Comparison of ENCODE assay signal across 18 cellular contexts in the genomic region with DNA sequence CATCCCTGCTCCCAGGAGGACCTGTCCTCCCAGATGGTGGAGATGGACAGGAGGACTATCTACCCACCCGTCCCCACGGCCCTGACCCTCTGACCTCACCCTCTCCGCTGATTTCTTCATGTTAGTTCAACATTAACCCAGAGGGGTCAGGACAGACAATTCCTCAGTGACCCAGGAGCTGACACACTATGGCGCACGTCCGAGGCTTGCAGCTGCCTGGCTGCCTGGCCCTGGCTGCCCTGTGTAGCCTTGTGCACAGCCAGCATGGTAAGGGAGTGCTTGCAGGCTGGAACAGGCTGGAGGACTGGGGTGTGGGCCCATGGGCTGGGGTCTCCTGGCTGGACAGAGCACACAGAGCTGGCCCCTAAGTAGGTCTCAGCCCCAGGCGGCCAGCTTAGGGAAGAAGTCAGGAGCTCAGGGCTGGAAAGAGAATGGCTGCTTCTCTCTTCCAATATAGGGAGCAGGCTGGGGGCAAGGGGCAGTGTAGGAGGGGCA. TPM values are rescaled to one million over a fixed set of nuclear protein-coding genes. Genes with fewer than 3 reads are reported as not detected.
A peak's percentile ranks its signal among the peaks of the same experiment; 100 is the strongest.
DNase-seq lines count a peak whose midpoint lies in the region; ATAC-seq and TF ChIP-seq lines count a peak whose summit lies in the region.
"Had no signal": no experiment of that assay in that cellular context is flagged by ENCODE, and none has a peak within 500 bp of the region (broad histone marks: within the 10 kb centered on the region; RNA-seq: fewer than 3 reads in every experiment).

A gene (plus strand): TSS at position 166 of the 495 bp plus-strand sequence. CDS start 23 bp downstream, at position 189.

- H3K4me1 ChIP-seq in PC-9 (replicated peaks; ENCODE audit: insufficient read depth): peaks cover 27% of the 10 kb centered on the region
- H3K4me1 ChIP-seq: uterus had no signal

- H3K36me3 Mint-ChIP-seq in activated naive CD8-positive, alpha-beta T cell treated with anti-CD3 and anti-CD28 coated beads, Interleukin-2, amount 10 ng/mL, durations not matched to agents 7 days and 5 days: no peaks in the 10 kb centered on the region
- H3K36me3 Mint-ChIP-seq in activated naive CD8-positive, alpha-beta T cell treated with anti-CD3 and anti-CD28 coated beads for 36 hours: no peaks in the 10 kb centered on the region
- H3K36me3 Mint-ChIP-seq in stimulated activated effector memory CD8-positive, alpha-beta T cell treated with anti-CD3 and anti-CD28 coated beads, Interleukin-12 subunit alpha, Interleukin-12 subunit beta, amount 100 ng/mL, for 72 hours: no peaks in the 10 kb centered on the region
- H3K36me3 Mint-ChIP-seq: memory B cell; stimulated activated naive B cell treated with anti-CD40 and anti-IgM and Interleukin-4, amounts not matched to agents 10 μg/mL and 1 μg/mL and 100 μg/mL, for 72 hours had no signal

- no peak for TF ChIP-seq CTCF in PC-9 (conservative IDR thresholded peaks at IDR 0.05)

- H3K27ac Mint-ChIP-seq in activated naive CD8-positive, alpha-beta T cell treated with anti-CD3 and anti-CD28 coated beads, Interleukin-2, amount 10 ng/mL, durations not matched to agents 7 days and 5 days: peak within 1 kb of the TSS; percentile 15
- no peak within 1 kb of the TSS for H3K27ac Mint-ChIP-seq in activated naive CD8-positive, alpha-beta T cell treated with anti-CD3 and anti-CD28 coated beads for 36 hours
- H3K27ac Mint-ChIP-seq in stimulated activated effector memory CD8-positive, alpha-beta T cell treated with anti-CD3 and anti-CD28 coated beads, Interleukin-12 subunit alpha, Interleukin-12 subunit beta, amount 100 ng/mL, for 72 hours: peak within 1 kb of the TSS; percentile 48
- H3K27ac Mint-ChIP-seq: HFFc6; memory B cell; stimulated activated naive B cell treated with anti-CD40 and anti-IgM and Interleukin-4, amounts not matched to agents 10 μg/mL and 1 μg/mL and 100 μg/mL, for 72 hours had no signal

- no TSS peak for BruUV-seq in PC-9 (replicated peaks; lab: Mats Ljungman, UMichigan)

- H3K4me3 Mint-ChIP-seq in activated naive CD8-positive, alpha-beta T cell treated with anti-CD3 and anti-CD28 coated beads, Interleukin-2, amount 10 ng/mL, durations not matched to agents 7 days and 5 days: no peak within 1 kb of the TSS
- H3K4me3 Mint-ChIP-seq in activated naive CD8-positive, alpha-beta T cell treated with anti-CD3 and anti-CD28 coated beads for 36 hours: no peak within 1 kb of the TSS
- H3K4me3 Mint-ChIP-seq in stimulated activated effector memory CD8-positive, alpha-beta T cell treated with anti-CD3 and anti-CD28 coated beads, Interleukin-12 subunit alpha, Interleukin-12 subunit beta, amount 100 ng/mL, for 72 hours: no peak within 1 kb of the TSS
- H3K4me3 Mint-ChIP-seq: HFFc6; memory B cell; stimulated activated naive B cell treated with anti-CD40 and anti-IgM and Interleukin-4, amounts not matched to agents 10 μg/mL and 1 μg/mL and 100 μg/mL, for 72 hours had no signal

- H3K4me1 Mint-ChIP-seq in activated naive CD8-positive, alpha-beta T cell treated with anti-CD3 and anti-CD28 coated beads, Interleukin-2, amount 10 ng/mL, durations not matched to agents 7 days and 5 days: peaks cover 7% of the 10 kb centered on the region
- peaks cover 2% of the 10 kb centered on the region for H3K4me1 Mint-ChIP-seq in activated naive CD8-positive, alpha-beta T cell treated with anti-CD3 and anti-CD28 coated beads for 36 hours
- H3K4me1 Mint-ChIP-seq in stimulated activated effector memory CD8-positive, alpha-beta T cell treated with anti-CD3 and anti-CD28 coated beads, Interleukin-12 subunit alpha, Interleukin-12 subunit beta, amount 100 ng/mL, for 72 hours: no peaks in the 10 kb centered on the region
- H3K4me1 Mint-ChIP-seq: stimulated activated naive B cell treated with anti-CD40 and anti-IgM and Interleukin-4, amounts not matched to agents 10 μg/mL and 1 μg/mL and 100 μg/mL, for 72 hours had no signal

- H2AFZ ChIP-seq in PC-9: peak within 1 kb of the TSS; percentile 56; the same call in 1 of the 2 replicates

- H3K27ac ChIP-seq in PC-9: no peak within 1 kb of the TSS
- H3K27ac ChIP-seq: gastrocnemius medialis, SJSA1, uterus had no signal

- H3K27me3 Mint-ChIP-seq in activated naive CD8-positive, alpha-beta T cell treated with anti-CD3 and anti-CD28 coated beads, Interleukin-2, amount 10 ng/mL, durations not matched to agents 7 days and 5 days: no peaks in the 10 kb centered on the region
- H3K27me3 Mint-ChIP-seq in activated naive CD8-positive, alpha-beta T cell treated with anti-CD3 and anti-CD28 coated beads for 36 hours: no peaks in the 10 kb centered on the region
- H3K27me3 Mint-ChIP-seq: stimulated activated naive B cell treated with anti-CD40 and anti-IgM and Interleukin-4, amounts not matched to agents 10 μg/mL and 1 μg/mL and 100 μg/mL, for 72 hours had no signal

- H3K9me3 ChIP-seq in PC-9 (ENCODE audit: insufficient read depth, low read depth): no peaks in the 10 kb centered on the region
- H3K9me3 ChIP-seq: gastrocnemius medialis, SJSA1, uterus had no signal

- H4K20me1 ChIP-seq in PC-9 (ENCODE audit: insufficient read depth): no peaks in the 10 kb centered on the region

- intact Hi-C loops in PC-9 (cut with micrococcal nuclease; ENCODE audit: unreplicated experiment): loop anchor here (5.0 kb wide), 1 partner anchor 597 kb away; a partner anchor contains a TSS

- H3K9me3 Mint-ChIP-seq in activated naive CD8-positive, alpha-beta T cell treated with anti-CD3 and anti-CD28 coated beads, Interleukin-2, amount 10 ng/mL, durations not matched to agents 7 days and 5 days: peaks cover 1% of the 10 kb centered on the region
- H3K9me3 Mint-ChIP-seq in activated naive CD8-positive, alpha-beta T cell treated with anti-CD3 and anti-CD28 coated beads for 36 hours: no peaks in the 10 kb centered on the region
- H3K9me3 Mint-ChIP-seq in stimulated activated effector memory CD8-positive, alpha-beta T cell treated with anti-CD3 and anti-CD28 coated beads, Interleukin-12 subunit alpha, Interleukin-12 subunit beta, amount 100 ng/mL, for 72 hours: no peaks in the 10 kb centered on the region
- H3K9me3 Mint-ChIP-seq: HFFc6; memory B cell; stimulated activated naive B cell treated with anti-CD40 and anti-IgM and Interleukin-4, amounts not matched to agents 10 μg/mL and 1 μg/mL and 100 μg/mL, for 72 hours had no signal

- ATAC-seq in activated naive CD8-positive, alpha-beta T cell treated with anti-CD3 and anti-CD28 coated beads, Interleukin-2, amount 10 ng/mL, durations not matched to agents 7 days and 5 days (ENCODE audit: low read depth): no peak
- ATAC-seq in left lobe of liver: peak; percentile 71
- ATAC-seq in stimulated activated effector memory CD8-positive, alpha-beta T cell treated with anti-CD3 and anti-CD28 coated beads, Interleukin-12 subunit alpha, Interleukin-12 subunit beta, amount 100 ng/mL, for 72 hours: peak; percentile 37
- ATAC-seq in HG02678 (IDR thresholded peaks at IDR 0.05; ENCODE audit: unreplicated experiment): no peak
- ATAC-seq: gastrocnemius medialis had no signal

- POLR2A ChIA-PET in activated naive CD8-positive, alpha-beta T cell treated with anti-CD3 and anti-CD28 coated beads, Interleukin-2, amount 10 ng/mL, durations not matched to agents 7 days and 5 days (lab: Charles Lee): interaction anchor here (0.6 kb wide), 1 partner anchor 11 kb away, joined by 3 read pairs; no protein-coding TSS in a partner anchor
- POLR2A ChIA-PET in PC-9 (lab: Charles Lee; ENCODE audit: unreplicated experiment): no interaction called here

- DNase-seq in activated naive CD8-positive, alpha-beta T cell treated with anti-CD3 and anti-CD28 coated beads, Interleukin-2, amount 10 ng/mL, durations not matched to agents 7 days and 5 days: no peak
- DNase-seq in activated naive CD8-positive, alpha-beta T cell treated with anti-CD3 and anti-CD28 coated beads for 36 hours: no peak
- DNase-seq in PC-9 (no peak), left lobe of liver (ENCODE audit: low spot score) (peak; percentile 94), NCI-H2196 (lab: John Stamatoyannopoulos, UW; ENCODE audit: unreplicated experiment) (no peak), NCI-H748 (lab: John Stamatoyannopoulos, UW; ENCODE audit: unreplicated experiment) (no peak)
- DNase-seq in stimulated activated effector memory CD8-positive, alpha-beta T cell treated with anti-CD3 and anti-CD28 coated beads, Interleukin-12 subunit alpha, Interleukin-12 subunit beta, amount 100 ng/mL, for 72 hours (ENCODE audit: low spot score in 2 of 2): no peak
- DNase-seq: activated CD4-positive, alpha-beta T cell treated with anti-CD3 and anti-CD28 coated beads, Interleukin-2, amount 50 U/mL, for 48 hours; gastrocnemius medialis; GDM1; HFFc6; NCI-H1436; small intestine; stimulated activated naive B cell treated with anti-CD40 and anti-IgM and Interleukin-4, amounts not matched to agents 10 μg/mL and 1 μg/mL and 100 μg/mL, for 72 hours; uterus had no signal

- H3K4me3 ChIP-seq in PC-9: no peak within 1 kb of the TSS
- H3K4me3 ChIP-seq: gastrocnemius medialis, SJSA1, uterus had no signal

- H3K36me3 ChIP-seq in PC-9 (ENCODE audit: low read depth): no peaks in the 10 kb centered on the region
- H3K36me3 ChIP-seq: gastrocnemius medialis, SJSA1, uterus had no signal

- H3K9me2 ChIP-seq in PC-9 (ENCODE audit: insufficient read depth): no peaks in the 10 kb centered on the region

- no peaks in the 10 kb centered on the region for H3K27me3 ChIP-seq in PC-9 (ENCODE audit: insufficient read depth, low read depth)
- H3K27me3 ChIP-seq: gastrocnemius medialis, SJSA1, uterus had no signal

- no peaks in the 10 kb centered on the region for H3F3A ChIP-seq in PC-9 (ENCODE audit: insufficient read depth, low read depth)

- H3K79me2 ChIP-seq in PC-9 (ENCODE audit: low read depth): no peaks in the 10 kb centered on the region

- CTCF ChIA-PET in PC-9 (lab: Charles Lee): no interaction called here

- peak within 1 kb of the TSS; percentile 40 for H3K4me2 ChIP-seq in PC-9

RNA-seq across cellular contexts. Expression of the gene that starts here (rescaled TPM):
- not detected for total RNA-seq in activated naive CD8-positive, alpha-beta T cell treated with anti-CD3 and anti-CD28 coated beads, Interleukin-2, amount 10 ng/mL, durations not matched to agents 7 days and 5 days
- not detected for total RNA-seq in activated naive CD8-positive, alpha-beta T cell treated with anti-CD3 and anti-CD28 coated beads for 36 hours
- total RNA-seq in PC-9 (2021) (0.20 TPM in 1 of 2 replicates, not detected in the other), left lobe of liver (1,408 TPM)
- total RNA-seq: HFFc6, SJSA1 had no signal

Comparison
In these comparisons a context has a peak if more than half of its experiments do, and no peak if none do; other contexts are left out.
1. RNA of the gene that starts here (total RNA-seq): 1,408 TPM in left lobe of liver (single experiment); 0.20 TPM in PC-9, not detected in activated naive CD8-positive, alpha-beta T cell treated with anti-CD3 and anti-CD28 coated beads, Interleukin-2, amount 10 ng/mL, durations not matched to agents 7 days and 5 days and not detected in activated naive CD8-positive, alpha-beta T cell treated with anti-CD3 and anti-CD28 coated beads for 36 hours; every median in the first group is over 1,000 times any median in the second.
2. ATAC-seq: peak in left lobe of liver (single experiment) and stimulated activated effector memory CD8-positive, alpha-beta T cell treated with anti-CD3 and anti-CD28 coated beads, Interleukin-12 subunit alpha, Interleukin-12 subunit beta, amount 100 ng/mL, for 72 hours (single experiment); none in activated naive CD8-positive, alpha-beta T cell treated with anti-CD3 and anti-CD28 coated beads, Interleukin-2, amount 10 ng/mL, durations not matched to agents 7 days and 5 days (single experiment) and HG02678 (single experiment).